ENCODE assay signal across 7 cellular contexts in the genomic region with DNA sequence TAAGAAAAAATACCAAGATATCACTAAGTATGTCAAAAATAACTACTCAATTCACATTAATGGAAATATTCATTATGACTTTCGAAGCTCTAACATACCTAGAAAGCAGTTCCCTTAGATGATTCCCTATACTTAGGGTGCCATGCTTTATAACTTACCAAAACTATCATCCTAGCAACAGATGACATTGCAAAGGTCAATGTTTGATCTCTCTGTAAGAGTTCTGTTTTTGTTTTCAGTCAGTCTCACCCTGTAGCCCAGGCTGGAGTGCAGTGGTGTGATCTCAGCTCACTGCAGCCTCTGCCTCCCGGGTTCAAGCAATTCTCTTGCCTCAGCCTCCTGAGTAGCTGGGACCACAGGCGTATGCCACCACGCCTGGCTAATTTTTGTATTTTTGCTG. TPM values are rescaled to one million over a fixed set of nuclear protein-coding genes. Genes with fewer than 3 reads are reported as not detected.
DNase-seq lines count a peak whose midpoint lies in the region; ATAC-seq and FAIRE-seq lines count a peak whose summit lies in the region.
"Not testable (repeated sequence)": the region's sequence is repeated elsewhere in the genome, so short reads cannot be mapped to it uniquely, and the experiment has no call there.

No MANE protein-coding gene starts in this region.

- DNase-seq in SK-MEL-5 (ENCODE audit: low read depth, low spot score) = peak; percentile 36
- not testable (repeated sequence) for DNase-seq in activated CD8-positive, alpha-beta memory T cell treated with anti-CD3 and anti-CD28 coated beads, Interleukin-2, amount 10 ng/mL, durations not matched to agents 7 days and 5 days; activated naive CD8-positive, alpha-beta T cell treated with anti-CD3 and anti-CD28 coated beads, Interleukin-2, amount 50 U/mL, for 24 hours

- peaks cover 29% of the 10 kb centered on the region for H3K4me1 Mint-ChIP-seq in activated CD8-positive, alpha-beta memory T cell treated with anti-CD3 and anti-CD28 coated beads, Interleukin-2, amount 10 ng/mL, durations not matched to agents 7 days and 5 days
- peaks cover 28% of the 10 kb centered on the region for H3K4me1 Mint-ChIP-seq in activated naive CD8-positive, alpha-beta T cell treated with anti-CD3 and anti-CD28 coated beads, Interleukin-2, amount 50 U/mL, for 24 hours
- not testable (repeated sequence) for H3K4me1 Mint-ChIP-seq in stimulated activated memory B cell treated with anti-CD40 and anti-IgM and Interleukin-4, amounts not matched to agents 10 μg/mL and 1 μg/mL and 100 μg/mL, for 72 hours

- peak; percentile 49 for ATAC-seq in GM18858 (IDR thresholded peaks at IDR 0.05; ENCODE audit: unreplicated experiment)
- ATAC-seq in HG02759 (IDR thresholded peaks at IDR 0.05; ENCODE audit: unreplicated experiment) = peak; percentile 58
- ATAC-seq in activated CD8-positive, alpha-beta memory T cell treated with anti-CD3 and anti-CD28 coated beads, Interleukin-2, amount 10 ng/mL, durations not matched to agents 7 days and 5 days = peak; percentile 56
- ATAC-seq in activated naive CD8-positive, alpha-beta T cell treated with anti-CD3 and anti-CD28 coated beads, Interleukin-2, amount 50 U/mL, for 24 hours = peak; percentile 78
- not testable (repeated sequence) for ATAC-seq in stimulated activated memory B cell treated with anti-CD40 and anti-IgM and Interleukin-4, amounts not matched to agents 10 μg/mL and 1 μg/mL and 100 μg/mL, for 72 hours

- CTCF ChIA-PET in activated CD8-positive, alpha-beta memory T cell treated with anti-CD3 and anti-CD28 coated beads, Interleukin-2, amount 10 ng/mL, durations not matched to agents 7 days and 5 days (lab: Charles Lee) = interaction anchor here (2.3 kb wide), 1 partner anchor 7 kb away, joined by 6 read pairs; no protein-coding TSS in a partner anchor

- in situ Hi-C loops in SK-MEL-5 (cut with HindIII; ENCODE audit: low pct_unique_long_range_greater_than_20kb, low sequenced_read_pairs) = not testable (repeated sequence)

- H3K9me3 Mint-ChIP-seq in activated CD8-positive, alpha-beta memory T cell treated with anti-CD3 and anti-CD28 coated beads, Interleukin-2, amount 10 ng/mL, durations not matched to agents 7 days and 5 days (ENCODE audit: low read depth); activated naive CD8-positive, alpha-beta T cell treated with anti-CD3 and anti-CD28 coated beads, Interleukin-2, amount 50 U/mL, for 24 hours; stimulated activated memory B cell treated with anti-CD40 and anti-IgM and Interleukin-4, amounts not matched to agents 10 μg/mL and 1 μg/mL and 100 μg/mL, for 72 hours: not testable (repeated sequence)

- FAIRE-seq in islet of Langerhans (lab: Jason Lieb, UNC) = peak; percentile 24

- not testable (repeated sequence) for H3K27me3 Mint-ChIP-seq in activated CD8-positive, alpha-beta memory T cell treated with anti-CD3 and anti-CD28 coated beads, Interleukin-2, amount 10 ng/mL, durations not matched to agents 7 days and 5 days; activated naive CD8-positive, alpha-beta T cell treated with anti-CD3 and anti-CD28 coated beads, Interleukin-2, amount 50 U/mL, for 24 hours; stimulated activated memory B cell treated with anti-CD40 and anti-IgM and Interleukin-4, amounts not matched to agents 10 μg/mL and 1 μg/mL and 100 μg/mL, for 72 hours

- peaks cover 45% of the 10 kb centered on the region for H3K36me3 Mint-ChIP-seq in activated CD8-positive, alpha-beta memory T cell treated with anti-CD3 and anti-CD28 coated beads, Interleukin-2, amount 10 ng/mL, durations not matched to agents 7 days and 5 days
- H3K36me3 Mint-ChIP-seq in activated naive CD8-positive, alpha-beta T cell treated with anti-CD3 and anti-CD28 coated beads, Interleukin-2, amount 50 U/mL, for 24 hours (ENCODE audit: low read depth) = peaks cover 48% of the 10 kb centered on the region
- H3K36me3 Mint-ChIP-seq in stimulated activated memory B cell treated with anti-CD40 and anti-IgM and Interleukin-4, amounts not matched to agents 10 μg/mL and 1 μg/mL and 100 μg/mL, for 72 hours = peaks cover 43% of the 10 kb centered on the region

- not testable (repeated sequence) for H3K4me3 Mint-ChIP-seq in activated CD8-positive, alpha-beta memory T cell treated with anti-CD3 and anti-CD28 coated beads, Interleukin-2, amount 10 ng/mL, durations not matched to agents 7 days and 5 days; activated naive CD8-positive, alpha-beta T cell treated with anti-CD3 and anti-CD28 coated beads, Interleukin-2, amount 50 U/mL, for 24 hours; stimulated activated memory B cell treated with anti-CD40 and anti-IgM and Interleukin-4, amounts not matched to agents 10 μg/mL and 1 μg/mL and 100 μg/mL, for 72 hours

- H3K27ac Mint-ChIP-seq in activated CD8-positive, alpha-beta memory T cell treated with anti-CD3 and anti-CD28 coated beads, Interleukin-2, amount 10 ng/mL, durations not matched to agents 7 days and 5 days = peak overlapping the region; percentile 69
- peak overlapping the region; percentile 49 for H3K27ac Mint-ChIP-seq in activated naive CD8-positive, alpha-beta T cell treated with anti-CD3 and anti-CD28 coated beads, Interleukin-2, amount 50 U/mL, for 24 hours
- H3K27ac Mint-ChIP-seq in stimulated activated memory B cell treated with anti-CD40 and anti-IgM and Interleukin-4, amounts not matched to agents 10 μg/mL and 1 μg/mL and 100 μg/mL, for 72 hours = peak overlapping the region; percentile 22

RNA-seq across cellular contexts. Expression of gene CLN5, which starts 16.5 kb away (rescaled TPM):
- total RNA-seq in SK-MEL-5 (2014; rRNA removed; shearing (Covaris generic)) = 65.5 and 74.6 TPM in 2 replicates
- polyA plus RNA-seq in SK-MEL-5 (2015; cell fraction: cytosol; rRNA removed) = 31.4 and 32.4 TPM in 2 replicates
- 30.0 and 38.4 TPM in 2 replicates for polyA plus RNA-seq in SK-MEL-5 (2015; cell fraction: nucleus; rRNA removed)
- 1 to 10 TPM; 8.3 to 8.4 TPM for total RNA-seq in activated CD8-positive, alpha-beta memory T cell treated with anti-CD3 and anti-CD28 coated beads, Interleukin-2, amount 10 ng/mL, durations not matched to agents 7 days and 5 days

RNA-seq across cellular contexts. Expression of gene FBXL3, which starts 18.6 kb away (rescaled TPM):
- 32.0 and 36.4 TPM in 2 replicates for total RNA-seq in SK-MEL-5 (2014; rRNA removed; shearing (Covaris generic))
- 23.0 and 23.5 TPM in 2 replicates for polyA plus RNA-seq in SK-MEL-5 (2015; cell fraction: cytosol; rRNA removed)
- 15.8 and 17.4 TPM in 2 replicates for polyA plus RNA-seq in SK-MEL-5 (2015; cell fraction: nucleus; rRNA removed)
- total RNA-seq in activated CD8-positive, alpha-beta memory T cell treated with anti-CD3 and anti-CD28 coated beads, Interleukin-2, amount 10 ng/mL, durations not matched to agents 7 days and 5 days = 10 to 100 TPM; 29.9 to 37.0 TPM
